Comparison of ENCODE assay signal across 16 cellular contexts in genomic region chr18:8031496-8031895, GRCh38.
A peak's percentile ranks its signal among the peaks of the same experiment; 100 is the strongest.
DNase-seq lines count a peak whose midpoint lies in the region; ATAC-seq and TF ChIP-seq lines count a peak whose summit lies in the region.
"Had no signal": no experiment of that assay in that cellular context is flagged by ENCODE, and none has a peak within 500 bp of the region (broad histone marks: within the 10 kb centered on the region; RNA-seq: fewer than 3 reads in every experiment).

No MANE protein-coding gene starts in this region.

- H3K27me3 ChIP-seq in heart left ventricle, result no peaks in the 10 kb centered on the region
- H3K27me3 ChIP-seq in endodermal cell (ENCODE audit: control insufficient read depth, insufficient read depth, low read length, poor library complexity, severe bottlenecking), result no peaks in the 10 kb centered on the region
- H3K27me3 ChIP-seq in H7 (ENCODE audit: control insufficient read depth, insufficient read depth, low read length), result no peaks in the 10 kb centered on the region

- H3K4me1 Mint-ChIP-seq in endothelial cell (ENCODE audit: unreplicated experiment), result peaks cover 28% of the 10 kb centered on the region
- no peaks in the 10 kb centered on the region for H3K4me1 Mint-ChIP-seq in type B pancreatic cell (ENCODE audit: unreplicated experiment)
- peaks cover 25% of the 10 kb centered on the region for H3K4me1 Mint-ChIP-seq in endodermal cell

- peaks cover 0 to 5% (median 0%) of the 10 kb centered on the region in 12 donors for H3K9me3 ChIP-seq in heart left ventricle
- H3K9me3 ChIP-seq in endodermal cell (ENCODE audit: control insufficient read depth, low read length), result no peaks in the 10 kb centered on the region

- no peak overlapping the region for H3K4me3 ChIP-seq in heart left ventricle
- H3K4me3 ChIP-seq in endodermal cell (ENCODE audit: low read length), result no peak overlapping the region
- no peak overlapping the region for H3K4me3 ChIP-seq in H7 (ENCODE audit: insufficient read depth, low read depth, low read length)

- H3K4me1 ChIP-seq in heart left ventricle (peaks cover 0 to 14% (median 5%) of the 10 kb centered on the region in 12 donors), endodermal cell (ENCODE audit: control insufficient read depth, insufficient read depth, low read length) (no peaks in the 10 kb centered on the region)

- H3K9me3 Mint-ChIP-seq in endothelial cell (ENCODE audit: unreplicated experiment) (no peaks in the 10 kb centered on the region), type B pancreatic cell (peaks cover 7% of the 10 kb centered on the region), endodermal cell (no peaks in the 10 kb centered on the region)
- H3K9me3 Mint-ChIP-seq: CD4-positive, alpha-beta T cell; HFFc6 had no signal

- H3K27me3 Mint-ChIP-seq in endothelial cell (ENCODE audit: unreplicated experiment) (peaks cover 3% of the 10 kb centered on the region), type B pancreatic cell (no peaks in the 10 kb centered on the region), endodermal cell (ENCODE audit: insufficient read depth) (no peaks in the 10 kb centered on the region)
- H3K27me3 Mint-ChIP-seq: CD4-positive, alpha-beta T cell had no signal

- intact Hi-C loops in heart left ventricle (cut with DNase I), result no loop called here
- intact Hi-C loops in cardiac septum (cut with DNase I), result no loop called here

- ATAC-seq in heart left ventricle, result peak; percentile 45 to 80 (median 49)

- no peak overlapping the region for H3K4me3 Mint-ChIP-seq in endothelial cell (ENCODE audit: unreplicated experiment)
- H3K4me3 Mint-ChIP-seq in type B pancreatic cell, result no peak overlapping the region
- H3K4me3 Mint-ChIP-seq in endodermal cell, result no peak overlapping the region
- H3K4me3 Mint-ChIP-seq: CD4-positive, alpha-beta T cell; HFFc6 had no signal

- TF ChIP-seq POLR2A in heart left ventricle (IDR thresholded peaks at IDR 0.05), result no peak

- H3K36me3 ChIP-seq in heart left ventricle, result no peaks in the 10 kb centered on the region
- no peaks in the 10 kb centered on the region for H3K36me3 ChIP-seq in endodermal cell (ENCODE audit: control insufficient read depth, insufficient read depth, low read length)
- no peaks in the 10 kb centered on the region for H3K36me3 ChIP-seq in H7 (replicated peaks; ENCODE audit: control insufficient read depth, insufficient read depth, low read length)

- H3K27ac Mint-ChIP-seq in endothelial cell (ENCODE audit: unreplicated experiment), result peak overlapping the region; percentile 25
- peak overlapping the region; percentile 26 for H3K27ac Mint-ChIP-seq in type B pancreatic cell
- no peak overlapping the region for H3K27ac Mint-ChIP-seq in endodermal cell
- H3K27ac Mint-ChIP-seq: CD4-positive, alpha-beta T cell; HFFc6 had no signal

- DNase-seq in heart left ventricle (no peak), cardiac septum (ENCODE audit: low spot score) (no peak), SK-N-DZ (ENCODE audit: low spot score) (peak; percentile 94), endothelial cell (ENCODE audit: low spot score) (no peak), type B pancreatic cell (ENCODE audit: extremely low spot score, unreplicated experiment) (no peak), endodermal cell (no peak), SW 1271 (lab: John Stamatoyannopoulos, UW) (no peak), H7 (no peak)
- DNase-seq: ACHN; C1 segment of cervical spinal cord; Calu3; CD4-positive, alpha-beta T cell; DMS 273 treated with DMSO at 0.1 percent for 48 hours; DMS79; HCEC 1CT; HFFc6 had no signal

- no peak overlapping the region for H3K9ac ChIP-seq in endodermal cell (ENCODE audit: extremely low read depth, low read length, poor library complexity, severe bottlenecking)

- H3K36me3 Mint-ChIP-seq in endothelial cell (ENCODE audit: low read depth, unreplicated experiment) (peaks cover 4% of the 10 kb centered on the region), type B pancreatic cell (peaks cover 4% of the 10 kb centered on the region), endodermal cell (ENCODE audit: low read depth) (no peaks in the 10 kb centered on the region)

- 53 to 62% (median 60%) methylated on average over 3 of the region's 3 CpGs for WGBS in heart left ventricle, 4 donors
- 84 to 91% methylated on average over 2 to 3 of the region's 3 CpGs for WGBS in endodermal cell (ENCODE audit: insufficient coverage in 1 of 2, insufficient read length in 1 of 2), 2 experiments

- TF ChIP-seq CTCF in heart left ventricle (IDR thresholded peaks at IDR 0.05) (no peak), endothelial cell (IDR thresholded peaks at IDR 0.05; ENCODE audit: unreplicated experiment) (no peak), type B pancreatic cell (conservative IDR thresholded peaks at IDR 0.05) (no peak), endodermal cell (conservative IDR thresholded peaks at IDR 0.05) (no peak)

- H3K27ac ChIP-seq in heart left ventricle (no peak overlapping the region), endodermal cell (ENCODE audit: low read depth, low read length) (no peak overlapping the region)
